In the genomic region with DNA sequence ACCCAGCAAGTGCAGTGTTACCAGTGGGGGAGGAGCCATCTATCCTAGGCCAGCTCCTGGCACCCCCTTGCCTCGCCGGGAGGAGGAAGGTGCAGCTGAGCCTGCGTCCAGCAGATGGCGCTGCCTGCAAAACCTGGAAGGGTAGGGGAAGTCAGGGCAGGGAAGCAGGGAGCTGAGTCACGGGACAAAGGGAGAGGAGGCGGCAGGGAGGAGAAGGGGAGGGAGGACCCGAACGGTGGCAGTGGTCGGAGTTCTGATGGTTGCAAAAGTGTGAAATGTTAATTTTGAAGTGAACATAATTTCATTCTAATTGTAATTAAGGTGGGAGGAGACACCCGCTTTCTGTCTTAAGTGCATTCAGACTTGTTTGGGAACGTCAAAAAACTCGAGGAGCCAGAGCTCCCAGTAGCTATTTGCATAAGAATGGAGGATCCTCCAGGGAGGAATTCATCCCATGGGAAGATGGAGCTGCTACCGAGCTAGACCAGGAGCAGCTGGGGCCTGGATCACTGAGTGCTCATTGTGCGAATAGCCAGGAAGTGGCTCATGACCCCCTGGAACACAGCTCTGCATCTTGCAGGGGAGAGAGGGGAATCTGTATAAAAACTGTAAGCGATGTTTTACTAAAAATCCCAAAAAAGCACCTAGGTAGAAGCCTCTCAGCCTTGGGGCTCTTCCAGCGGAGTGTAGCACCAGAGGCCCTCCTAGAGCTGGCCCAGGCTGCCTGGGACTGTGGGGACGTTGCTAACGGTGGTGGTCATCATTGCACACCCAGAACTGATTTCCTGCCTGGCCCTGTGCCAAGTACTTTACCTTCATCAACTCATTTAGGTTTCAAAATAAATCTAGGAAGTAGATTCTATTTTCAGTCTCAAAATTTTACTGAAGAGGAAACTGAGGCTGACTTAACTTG, we compare ENCODE assay signal across 1 cellular context.
TF ChIP-seq lines count a peak whose summit lies in the region.

No MANE protein-coding gene starts in this region.

TF ChIP-seq in HCT116, 20 proteins besides CTCF, POLR2A, EP300 and RAD21 (continued from another document):
- TF ChIP-seq, protein P1, sequence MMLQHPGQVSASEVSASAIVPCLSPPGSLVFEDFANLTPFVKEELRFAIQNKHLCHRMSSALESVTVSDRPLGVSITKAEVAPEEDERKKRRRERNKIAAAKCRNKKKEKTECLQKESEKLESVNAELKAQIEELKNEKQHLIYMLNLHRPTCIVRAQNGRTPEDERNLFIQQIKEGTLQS (IDR thresholded peaks at IDR 0.05) = no peak
- TF ChIP-seq SRF (IDR thresholded peaks at IDR 0.05; ENCODE audit: low read depth) = no peak
- TF ChIP-seq ELF1 (IDR thresholded peaks at IDR 0.05; ENCODE audit: borderline replicate concordance, low read depth) = no peak
- TF ChIP-seq FOSL1 (IDR thresholded peaks at IDR 0.05; ENCODE audit: low read depth) = no peak
- no peak for TF ChIP-seq SP1 (IDR thresholded peaks at IDR 0.05; ENCODE audit: low read depth)
- TF ChIP-seq TCF7L2 (IDR thresholded peaks at IDR 0.05; ENCODE audit: borderline replicate concordance, extremely low read depth, insufficient read depth, insufficient read length) = no peak
- TF ChIP-seq, protein P2, sequence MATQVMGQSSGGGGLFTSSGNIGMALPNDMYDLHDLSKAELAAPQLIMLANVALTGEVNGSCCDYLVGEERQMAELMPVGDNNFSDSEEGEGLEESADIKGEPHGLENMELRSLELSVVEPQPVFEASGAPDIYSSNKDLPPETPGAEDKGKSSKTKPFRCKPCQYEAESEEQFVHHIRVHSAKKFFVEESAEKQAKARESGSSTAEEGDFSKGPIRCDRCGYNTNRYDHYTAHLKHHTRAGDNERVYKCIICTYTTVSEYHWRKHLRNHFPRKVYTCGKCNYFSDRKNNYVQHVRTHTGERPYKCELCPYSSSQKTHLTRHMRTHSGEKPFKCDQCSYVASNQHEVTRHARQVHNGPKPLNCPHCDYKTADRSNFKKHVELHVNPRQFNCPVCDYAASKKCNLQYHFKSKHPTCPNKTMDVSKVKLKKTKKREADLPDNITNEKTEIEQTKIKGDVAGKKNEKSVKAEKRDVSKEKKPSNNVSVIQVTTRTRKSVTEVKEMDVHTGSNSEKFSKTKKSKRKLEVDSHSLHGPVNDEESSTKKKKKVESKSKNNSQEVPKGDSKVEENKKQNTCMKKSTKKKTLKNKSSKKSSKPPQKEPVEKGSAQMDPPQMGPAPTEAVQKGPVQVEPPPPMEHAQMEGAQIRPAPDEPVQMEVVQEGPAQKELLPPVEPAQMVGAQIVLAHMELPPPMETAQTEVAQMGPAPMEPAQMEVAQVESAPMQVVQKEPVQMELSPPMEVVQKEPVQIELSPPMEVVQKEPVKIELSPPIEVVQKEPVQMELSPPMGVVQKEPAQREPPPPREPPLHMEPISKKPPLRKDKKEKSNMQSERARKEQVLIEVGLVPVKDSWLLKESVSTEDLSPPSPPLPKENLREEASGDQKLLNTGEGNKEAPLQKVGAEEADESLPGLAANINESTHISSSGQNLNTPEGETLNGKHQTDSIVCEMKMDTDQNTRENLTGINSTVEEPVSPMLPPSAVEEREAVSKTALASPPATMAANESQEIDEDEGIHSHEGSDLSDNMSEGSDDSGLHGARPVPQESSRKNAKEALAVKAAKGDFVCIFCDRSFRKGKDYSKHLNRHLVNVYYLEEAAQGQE (IDR thresholded peaks at IDR 0.05; ENCODE audit: low read depth) = no peak
- TF ChIP-seq, protein P3, sequence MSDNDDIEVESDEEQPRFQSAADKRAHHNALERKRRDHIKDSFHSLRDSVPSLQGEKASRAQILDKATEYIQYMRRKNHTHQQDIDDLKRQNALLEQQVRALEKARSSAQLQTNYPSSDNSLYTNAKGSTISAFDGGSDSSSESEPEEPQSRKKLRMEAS (IDR thresholded peaks at IDR 0.05) = no peak
- no peak for TF ChIP-seq EZH2 (IDR thresholded peaks at IDR 0.05)
- no peak for TF ChIP-seq EZH2phosphoT487 (IDR thresholded peaks at IDR 0.05; ENCODE audit: borderline replicate concordance)
- TF ChIP-seq SIN3A (IDR thresholded peaks at IDR 0.05; ENCODE audit: low read depth) = no peak
- peak; percentile 11 for TF ChIP-seq YY1 (IDR thresholded peaks at IDR 0.05; ENCODE audit: extremely low read depth, insufficient replicate concordance, low read depth, low read length)
